In genomic region chr1:93178418-93178817, GRCh38 we compare ENCODE assay signal across 8 cellular contexts. TPM values are rescaled to one million over a fixed set of nuclear protein-coding genes. Genes with fewer than 3 reads are reported as not detected.
A peak's percentile ranks its signal among the peaks of the same experiment; 100 is the strongest.
DNase-seq lines count a peak whose midpoint lies in the region; ATAC-seq and TF ChIP-seq lines count a peak whose summit lies in the region.

No MANE protein-coding gene starts in this region.

- in situ Hi-C loops in KBM-7 (cut with MboI; ENCODE audit: low pct_unique_long_range_greater_than_20kb, low sequenced_read_pairs): no loop called here

- peaks cover 11% of the 10 kb centered on the region for H3K27me3 Mint-ChIP-seq in endothelial cell (ENCODE audit: unreplicated experiment)

- peak; percentile 16 for DNase-seq in EL
- no peak for DNase-seq in OCI-LY7 (ENCODE audit: low spot score)
- DNase-seq in endothelial cell (ENCODE audit: low spot score): no peak
- DNase-seq in prostate gland (ENCODE audit: low spot score): no peak
- no peak for DNase-seq in cortex of kidney (lab: John Stamatoyannopoulos, UW)
- no peak for DNase-seq in thyroid gland
- no peak for DNase-seq in KBM-7

- POLR2A ChIA-PET in OCI-LY7 (lab: Charles Lee): interaction anchor here (0.6 to 0.7 kb wide), 2 partner anchors 21 to 486 kb away, joined by 3 read pairs; no protein-coding TSS in a partner anchor

- H3K36me3 ChIP-seq in OCI-LY7 (ENCODE audit: insufficient read depth, low read length) (peaks cover 64% of the 10 kb centered on the region), prostate gland (no peaks in the 10 kb centered on the region), thyroid gland (no peaks in the 10 kb centered on the region)

- 19% methylated on average over 5 of the region's 5 CpGs for WGBS in prostate gland
- 56 to 62% methylated on average over 5 of the region's 5 CpGs for WGBS in thyroid gland, 2 donors

- H3K27ac ChIP-seq in OCI-LY7 (ENCODE audit: low read depth, low read length, poor library complexity, severe bottlenecking) (peak overlapping the region; percentile 90), prostate gland (no peak overlapping the region), thyroid gland (no peak overlapping the region)

- H2AFZ ChIP-seq in OCI-LY7 (ENCODE audit: low read length): no peak overlapping the region

- H3K9me3 Mint-ChIP-seq in endothelial cell (ENCODE audit: unreplicated experiment): no peaks in the 10 kb centered on the region

- H3K9me3 ChIP-seq in OCI-LY7 (ENCODE audit: low read length): no peaks in the 10 kb centered on the region
- no peaks in the 10 kb centered on the region for H3K9me3 ChIP-seq in prostate gland
- H3K9me3 ChIP-seq in thyroid gland: no peaks in the 10 kb centered on the region

- H3K36me3 Mint-ChIP-seq in endothelial cell (ENCODE audit: low read depth, unreplicated experiment): peaks cover 12% of the 10 kb centered on the region

- H3K27me3 ChIP-seq in prostate gland (replicated peaks; ENCODE audit: insufficient read depth) (no peaks in the 10 kb centered on the region), thyroid gland (no peaks in the 10 kb centered on the region)

- no peak for TF ChIP-seq POLR2A in prostate gland (IDR thresholded peaks at IDR 0.05)
- no peak for TF ChIP-seq POLR2A in thyroid gland (IDR thresholded peaks at IDR 0.05)

- peak overlapping the region; percentile 79 for H3K4me3 ChIP-seq in OCI-LY7 (ENCODE audit: low read depth, low read length, poor library complexity, severe bottlenecking)
- peak overlapping the region; percentile 7 to 89 for H3K4me3 ChIP-seq in prostate gland
- H3K4me3 ChIP-seq in thyroid gland (replicated peaks in 1 of 3): peak overlapping the region in 1 of 3 donors; percentile 93

- BruUV-seq in OCI-LY7 (replicated peaks; lab: Mats Ljungman, UMichigan): no TSS peak

- H3K4me2 ChIP-seq in OCI-LY7 (ENCODE audit: low read length): peak overlapping the region; percentile 88

- ATAC-seq in HG02870 (IDR thresholded peaks at IDR 0.05; ENCODE audit: unreplicated experiment): no peak

- CTCF ChIA-PET in OCI-LY7 (lab: Charles Lee; ENCODE audit: unreplicated experiment): no interaction called here

- intact Hi-C loops in OCI-LY7 (cut with micrococcal nuclease; ENCODE audit: unreplicated experiment): loop anchor here (10.0 kb wide), 1 partner anchor 94 kb away; no protein-coding TSS in a partner anchor
- intact Hi-C loops in prostate gland (cut with DNase I): no loop called here
- intact Hi-C loops in thyroid gland (cut with DNase I): no loop called here

- H3K4me3 Mint-ChIP-seq in endothelial cell (ENCODE audit: unreplicated experiment): peak overlapping the region; percentile 97

- H3K79me2 ChIP-seq in OCI-LY7 (ENCODE audit: insufficient read depth, low read depth, low read length): peaks cover 90% of the 10 kb centered on the region

- no peak for TF ChIP-seq CTCF in OCI-LY7 (conservative IDR thresholded peaks at IDR 0.05; ENCODE audit: low read length)
- TF ChIP-seq CTCF in endothelial cell (IDR thresholded peaks at IDR 0.05; ENCODE audit: unreplicated experiment): no peak
- no peak for TF ChIP-seq CTCF in prostate gland (IDR thresholded peaks at IDR 0.05)
- TF ChIP-seq CTCF in thyroid gland (IDR thresholded peaks at IDR 0.05): no peak

- H4K20me1 ChIP-seq in OCI-LY7 (ENCODE audit: insufficient read depth, low read length): peaks cover 25% of the 10 kb centered on the region

- peaks cover 23% of the 10 kb centered on the region for H3K4me1 Mint-ChIP-seq in endothelial cell (ENCODE audit: unreplicated experiment)

- no peak overlapping the region for H3K27ac Mint-ChIP-seq in endothelial cell (ENCODE audit: unreplicated experiment)

- H3K4me1 ChIP-seq in OCI-LY7 (ENCODE audit: insufficient read depth, low read length, poor library complexity, severe bottlenecking): peaks cover 37% of the 10 kb centered on the region
- peaks cover 7% of the 10 kb centered on the region for H3K4me1 ChIP-seq in prostate gland (replicated peaks)
- H3K4me1 ChIP-seq in thyroid gland: peaks cover 14 to 15% of the 10 kb centered on the region in 2 donors

- H3K9me2 ChIP-seq in OCI-LY7 (ENCODE audit: insufficient read depth, low read length): no peaks in the 10 kb centered on the region

RNA-seq across cellular contexts. Expression of gene TMED5, which starts 1.8 kb away (rescaled TPM):
- total RNA-seq in OCI-LY7 (2014; rRNA removed; shearing (Covaris generic)): 40.3 and 43.1 TPM in 2 replicates
- total RNA-seq in OCI-LY7 (2022): 49.1 and 49.2 TPM in 2 replicates
- 34.5 TPM for total RNA-seq in endothelial cell (ENCODE audit: unreplicated experiment)
- total RNA-seq in prostate gland: 10 to 100 TPM; 59.0 to 59.8 TPM
- total RNA-seq in thyroid gland: 100 to 1,000 TPM in 1 of 4 donors, 10 to 100 TPM in 3; 96.6 to 100 (median 96.9) TPM

RNA-seq across cellular contexts. Expression of gene CCDC18, which starts 2.1 kb away (rescaled TPM):
- total RNA-seq in OCI-LY7 (2014; rRNA removed; shearing (Covaris generic)): 46.5 and 49.1 TPM in 2 replicates
- 59.0 and 67.9 TPM in 2 replicates for total RNA-seq in OCI-LY7 (2022)
- total RNA-seq in endothelial cell (ENCODE audit: unreplicated experiment): 10.4 TPM
- total RNA-seq in prostate gland: 10 to 100 TPM; 12.0 to 12.7 TPM
- total RNA-seq in thyroid gland: 10 to 100 TPM in 1 of 4 donors, 1 to 10 TPM in 3; 2.2 to 15.5 (median 3.6) TPM
